In the genomic region with DNA sequence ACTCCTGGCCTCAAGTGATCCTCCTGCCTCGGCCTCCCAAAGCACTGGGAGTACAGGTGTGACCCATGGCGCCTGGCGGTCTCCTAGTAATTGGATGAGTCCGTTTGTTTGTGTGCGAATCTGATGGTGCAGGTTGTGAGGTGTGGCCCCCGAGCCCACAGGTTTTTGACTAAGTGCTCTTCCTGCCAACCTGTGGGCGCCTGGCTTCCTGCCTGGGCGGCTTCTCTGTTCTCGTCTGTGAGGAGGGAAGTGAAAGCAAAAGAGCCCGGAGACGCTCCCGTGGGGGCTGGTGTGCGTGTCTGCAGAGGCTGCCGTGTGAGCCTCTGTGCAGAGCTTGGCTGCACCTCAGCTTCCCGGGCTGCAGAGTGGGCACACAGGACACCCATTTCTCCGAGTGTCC, we compare ENCODE assay signal across 1 cellular context.
TF ChIP-seq lines count a peak whose summit lies in the region.

No MANE protein-coding gene starts in this region.

TF ChIP-seq in HepG2, 621 proteins besides CTCF, POLR2A, EP300 and RAD21:
- TF ChIP-seq ZNF768 (CRISPR knock-in tag; IDR thresholded peaks at IDR 0.05) (0 out of 2 replicates have a peak, but pooled peaks have one; percentile 10), ZNF629 (CRISPR knock-in tag; conservative IDR thresholded peaks at IDR 0.05) (peak; percentile 62), ZC3H13 (CRISPR knock-in tag; IDR thresholded peaks at IDR 0.05) (no peak)
